ENCODE assay signal across 8 cellular contexts in genomic region chr17:29760771-29761682, GRCh38.
DNase-seq lines count a peak whose midpoint lies in the region; ATAC-seq, FAIRE-seq and TF ChIP-seq lines count a peak whose summit lies in the region.

No MANE protein-coding gene starts in this region.

- TF ChIP-seq POLR2A in H1 (IDR thresholded peaks at IDR 0.05; ENCODE audit: control extremely low read depth in 1 of 2, low read depth in 2 of 2, low read length in 2 of 2) = peak in 1 of 2 experiments; percentile 48; a peak in 1 of 3 replicates

- H2BK20ac ChIP-seq in H1 (ENCODE audit: low read length) = no peak overlapping the region

- H3K27me3 ChIP-seq in H1 (replicated peaks in 1 of 4; ENCODE audit: control insufficient read depth in 3 of 4, extremely low read depth in 1 of 4, insufficient read depth in 3 of 4, low read length in 3 of 4) = peaks cover 0 to 12% (median 1%) of the 10 kb centered on the region in 4 experiments; a peak in 3 of 7 replicates
- no peaks in the 10 kb centered on the region for H3K27me3 ChIP-seq in mesendoderm (ENCODE audit: insufficient read depth, low read length, poor library complexity)

- no peak overlapping the region for H3K14ac ChIP-seq in H1 (ENCODE audit: insufficient read length)

- H2BK12ac ChIP-seq in H1 (ENCODE audit: low read depth, low read length) = no peak overlapping the region

- H2BK15ac ChIP-seq in H1 (ENCODE audit: low read length) (no peak overlapping the region), mesendoderm (replicated peaks; ENCODE audit: low read depth) (no peak overlapping the region)

- no peak for TF ChIP-seq CTCF in H1 (IDR thresholded peaks at IDR 0.05; ENCODE audit: control extremely low read depth in 1 of 3, insufficient read depth in 1 of 3, low read depth in 1 of 3, low read length in 3 of 3)

- no peak overlapping the region for H3K4ac ChIP-seq in H1 (replicated peaks; ENCODE audit: insufficient read length, low read depth, low read length)
- no peak overlapping the region for H3K4ac ChIP-seq in mesendoderm (ENCODE audit: low read depth, low read length)

- H3K9ac ChIP-seq in H1 (replicated peaks in 1 of 4; ENCODE audit: extremely low read depth in 1 of 4, low read depth in 3 of 4, low read length in 3 of 4) = peak overlapping the region in 2 of 4 experiments; percentile 31 to 58; a peak in 2 of 7 replicates
- peak overlapping the region; percentile 61 for H3K9ac ChIP-seq in mesendoderm (ENCODE audit: low read length)

- FAIRE-seq in H1 (lab: Jason Lieb, UNC) = no peak

- H4K91ac ChIP-seq in H1 (replicated peaks; ENCODE audit: insufficient read length, low read length) = no peak overlapping the region

- H3K4me1 ChIP-seq in H1 (replicated peaks in 1 of 4; ENCODE audit: control insufficient read depth in 3 of 4, insufficient read depth in 4 of 4, low read length in 3 of 4) = peaks cover 0 to 3% (median 2%) of the 10 kb centered on the region in 4 experiments; a peak in 5 of 7 replicates
- no peaks in the 10 kb centered on the region for H3K4me1 ChIP-seq in mesendoderm (ENCODE audit: control insufficient read depth, low read depth, low read length)

- no peaks in the 10 kb centered on the region for H3K9me3 ChIP-seq in H1 (ENCODE audit: insufficient read depth in 2 of 2, low read depth in 1 of 2, low read length in 1 of 2)

- DNase-seq in DMS153 (lab: John Stamatoyannopoulos, UW) = peak; percentile 6
- DNase-seq in DMS153 treated with DMSO at 0.1 percent for 48 hours (lab: John Stamatoyannopoulos, UW; ENCODE audit: unreplicated experiment) = no peak
- DNase-seq in NK-92 (lab: John Stamatoyannopoulos, UW; ENCODE audit: unreplicated experiment) = peak; percentile 66
- peak; percentile 67 to 89 (median 85) for DNase-seq in activated CD8-positive, alpha-beta memory T cell treated with anti-CD3 and anti-CD28 coated beads for 48 hours (ENCODE audit: low read depth in 2 of 3, low spot score in 2 of 3)
- peak; percentile 36 to 82 for DNase-seq in H1 (ENCODE audit: low read depth in 1 of 2, low spot score in 2 of 2)
- peak; percentile 89 for DNase-seq in mesendoderm
- DNase-seq in stimulated activated CD8-positive, alpha-beta memory T cell treated with anti-CD3 and anti-CD28 coated beads, Interleukin-12 subunit alpha, Interleukin-12 subunit beta, amount 100 ng/mL, for 24 hours (ENCODE audit: extremely low read depth) = peak; percentile 81

- no peaks in the 10 kb centered on the region for H4K20me1 ChIP-seq in H1 (replicated peaks in 1 of 2; ENCODE audit: control insufficient read depth in 1 of 2, insufficient read depth in 2 of 2, low read length in 2 of 2)

- peak; percentile 81 for ATAC-seq in HG03097 (IDR thresholded peaks at IDR 0.05; ENCODE audit: low FRiP score, unreplicated experiment)

- H3K79me1 ChIP-seq in H1 (ENCODE audit: low read depth, low read length) (no peaks in the 10 kb centered on the region), mesendoderm (ENCODE audit: low read length) (no peaks in the 10 kb centered on the region)

- H3K4me2 ChIP-seq in H1 (ENCODE audit: insufficient read depth in 1 of 2, low read depth in 2 of 2, low read length in 2 of 2) = peak overlapping the region; percentile 79 to 99
- H3K4me2 ChIP-seq in mesendoderm (ENCODE audit: low read length) = peak overlapping the region; percentile 31

- WGBS in H1 (ENCODE audit: extremely low coverage in 1 of 2, insufficient coverage in 1 of 2, insufficient read length in 1 of 2, insufficient replicate concordance in 2 of 2, low coverage in 1 of 2, low lambda C conversion rate in 2 of 2, missing lambda C conversion rate in 1 of 2), 2 experiments = 3% methylated on average over 56 of the region's 85 CpGs; no CpG with 5 or more reads in 1 of the 2 experiments
- WGBS in mesendoderm (ENCODE audit: extremely low coverage, insufficient coverage, low lambda C conversion rate) = no CpG with 5 or more reads among the region's 85 CpGs

- no peak; a peak in 1 of 4 replicates for TF ChIP-seq RAD21 in H1 (IDR thresholded peaks at IDR 0.05 in 1 of 2, conservative IDR thresholded peaks at IDR 0.05 in 1 of 2; ENCODE audit: low read depth in 2 of 2, low read length in 2 of 2)

- H2BK120ac ChIP-seq in H1 (replicated peaks; ENCODE audit: low read depth, low read length) (no peak overlapping the region), mesendoderm (ENCODE audit: low read depth, low read length) (no peak overlapping the region)

- CTCF ChIA-PET in H1 (lab: Charles Lee; ENCODE audit: partially characterized antibody) = interaction anchor here (0.6 to 1.4 kb wide), 7 partner anchors 17 to 170 kb away, joined by 3 read pairs; no protein-coding TSS in a partner anchor

- H4K5ac ChIP-seq in H1 (ENCODE audit: insufficient read length, low read depth, low read length) = no peak overlapping the region
- H4K5ac ChIP-seq in mesendoderm (ENCODE audit: low read length) = no peak overlapping the region

- peaks cover 9% of the 10 kb centered on the region for H3K23me2 ChIP-seq in H1 (ENCODE audit: low read depth, low read length)

- no peak overlapping the region for H3K56ac ChIP-seq in H1 (replicated peaks; ENCODE audit: insufficient read length, low read depth, low read length)
- peak overlapping the region; percentile 86 for H3K56ac ChIP-seq in mesendoderm (ENCODE audit: low read length)

- H3K79me2 ChIP-seq in H1 (ENCODE audit: control insufficient read depth in 1 of 2, insufficient read depth in 2 of 2, low read length in 2 of 2) = no peaks in the 10 kb centered on the region
- H3K79me2 ChIP-seq in mesendoderm (ENCODE audit: control insufficient read depth, insufficient read depth, low read length) = no peaks in the 10 kb centered on the region

- no peak overlapping the region for H2BK5ac ChIP-seq in H1 (ENCODE audit: low read depth, low read length)
- no peak overlapping the region for H2BK5ac ChIP-seq in mesendoderm (ENCODE audit: low read length)

- no peak for TF ChIP-seq EP300 in H1 (IDR thresholded peaks at IDR 0.05; ENCODE audit: borderline replicate concordance in 1 of 2, low read depth in 2 of 2, low read length in 2 of 2)

- no peaks in the 10 kb centered on the region for H3K36me3 ChIP-seq in H1 (ENCODE audit: control insufficient read depth in 2 of 4, insufficient read depth in 4 of 4, low read length in 3 of 4)
- H3K36me3 ChIP-seq in mesendoderm (ENCODE audit: control insufficient read depth, insufficient read depth, low read length) = no peaks in the 10 kb centered on the region

- POLR2A ChIA-PET in H1 (lab: Charles Lee; ENCODE audit: partially characterized antibody) = interaction anchor here (0.6 to 1.8 kb wide), 6 partner anchors 10 to 279 kb away, joined by 3 to 6 read pairs (median 4); no protein-coding TSS in a partner anchor

- peak overlapping the region; percentile 34 for H3K18ac ChIP-seq in H1 (ENCODE audit: extremely low read depth, low read length)
- H3K18ac ChIP-seq in mesendoderm (ENCODE audit: low read length) = peak overlapping the region; percentile 19

- peak overlapping the region; percentile 35 to 88 (median 70) for H3K4me3 ChIP-seq in H1 (ENCODE audit: extremely low read depth in 1 of 4, insufficient read depth in 2 of 4, low read depth in 3 of 4, low read length in 4 of 4)
- peak overlapping the region; percentile 5 for H3K4me3 ChIP-seq in mesendoderm (ENCODE audit: low read length)

- H3K27ac ChIP-seq in H1 (ENCODE audit: low read depth, low read length) (no peak overlapping the region), mesendoderm (ENCODE audit: low read depth, low read length) (peak overlapping the region; percentile 5)

- no peak overlapping the region for H4K8ac ChIP-seq in H1 (ENCODE audit: extremely low read depth, insufficient read depth, low read length)
- H4K8ac ChIP-seq in mesendoderm (ENCODE audit: low read depth, low read length) = no peak overlapping the region

- H2AFZ ChIP-seq in H1 (ENCODE audit: low read length) = peak overlapping the region; percentile 69; the same call in 1 of the 2 replicates

- H3K23ac ChIP-seq in H1 (ENCODE audit: insufficient read length) (no peak overlapping the region), mesendoderm (ENCODE audit: low read length) (peak overlapping the region; percentile 45)

- H2AK5ac ChIP-seq in H1 (ENCODE audit: low read depth, low read length) (no peak overlapping the region), mesendoderm (ENCODE audit: low read length) (no peak overlapping the region)

TF ChIP-seq in H1, 55 proteins besides CTCF, POLR2A, EP300 and RAD21 (continues in another document):
- TF ChIP-seq SP2 (IDR thresholded peaks at IDR 0.05; ENCODE audit: low read length) = no peak
- TF ChIP-seq RXRA (IDR thresholded peaks at IDR 0.05; ENCODE audit: insufficient read depth, low read depth, low read length) = no peak
- TF ChIP-seq E2F6 (IDR thresholded peaks at IDR 0.05) = peak; percentile 49; the same call in 1 of the 2 replicates
- peak; percentile 89 for TF ChIP-seq KDM4A (IDR thresholded peaks at IDR 0.05; ENCODE audit: low read depth, low read length, severe bottlenecking)
- 0 out of 4 replicates have a peak, but pooled peaks of 1 of the 2 experiments have one; percentile 61 for TF ChIP-seq HDAC2 (IDR thresholded peaks at IDR 0.05; ENCODE audit: borderline replicate concordance in 1 of 2, low read depth in 2 of 2, low read length in 2 of 2)
- no peak for TF ChIP-seq BACH1 (IDR thresholded peaks at IDR 0.05; ENCODE audit: low read length)
- TF ChIP-seq RFX5 (IDR thresholded peaks at IDR 0.05; ENCODE audit: borderline replicate concordance, low read depth, low read length) = no peak
- no peak for TF ChIP-seq CEBPB (IDR thresholded peaks at IDR 0.05; ENCODE audit: low read depth, low read length)
- TF ChIP-seq CBX8 (IDR thresholded peaks at IDR 0.05; ENCODE audit: borderline replicate concordance, low read depth, low read length) = no peak
- TF ChIP-seq BCL11A (IDR thresholded peaks at IDR 0.05; ENCODE audit: low read depth in 2 of 2, low read length in 2 of 2) = no peak
- no peak for TF ChIP-seq POU5F1 (IDR thresholded peaks at IDR 0.05; ENCODE audit: low read depth, low read length)
- TF ChIP-seq BRCA1 (IDR thresholded peaks at IDR 0.05; ENCODE audit: low read depth, low read length) = peak; percentile 40; the same call in 1 of the 2 replicates
- no peak for TF ChIP-seq CTBP2 (IDR thresholded peaks at IDR 0.05; ENCODE audit: borderline replicate concordance, insufficient read depth, insufficient read length, low read length)
- no peak for TF ChIP-seq FOSL1 (IDR thresholded peaks at IDR 0.05; ENCODE audit: insufficient read depth, low read depth, low read length)
- TF ChIP-seq CHD2 (IDR thresholded peaks at IDR 0.05; ENCODE audit: low read length) = peak; percentile 75
- no peak for TF ChIP-seq SIRT6 (IDR thresholded peaks at IDR 0.05; ENCODE audit: low read length)
- peak; percentile 87 for TF ChIP-seq ASH2L (IDR thresholded peaks at IDR 0.05; ENCODE audit: low read length)
- TF ChIP-seq GTF2F1 (IDR thresholded peaks at IDR 0.05; ENCODE audit: borderline replicate concordance, low read depth, low read length) = no peak
